ENCODE assay signal across 13 cellular contexts in the genomic region with DNA sequence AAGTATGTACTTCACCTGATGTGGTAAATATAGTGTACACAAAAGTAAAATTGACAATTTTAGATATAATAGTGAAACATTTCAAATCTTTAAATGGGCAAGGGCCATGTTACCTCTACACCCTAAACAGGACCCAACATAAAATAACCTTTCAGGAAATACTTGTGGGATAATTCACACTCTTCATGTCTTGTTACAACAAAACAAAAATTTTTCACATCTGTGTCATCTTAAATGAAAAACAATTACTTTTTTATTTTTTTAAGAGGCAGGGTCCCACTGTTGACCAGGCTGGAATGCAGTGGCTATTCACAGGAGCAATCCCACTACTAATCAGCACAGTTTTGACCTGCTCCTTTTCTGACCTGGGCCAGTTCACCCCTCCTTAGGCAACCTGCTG. TPM values are rescaled to one million over a fixed set of nuclear protein-coding genes. Genes with fewer than 3 reads are reported as not detected.
DNase-seq lines count a peak whose midpoint lies in the region; ATAC-seq and TF ChIP-seq lines count a peak whose summit lies in the region.
"Had no signal": no experiment of that assay in that cellular context is flagged by ENCODE, and none has a peak within 500 bp of the region (broad histone marks: within the 10 kb centered on the region; RNA-seq: fewer than 3 reads in every experiment).

No MANE protein-coding gene starts in this region.

- no peak overlapping the region for H3K4me3 Mint-ChIP-seq in activated naive CD8-positive, alpha-beta T cell treated with anti-CD3 and anti-CD28 coated beads for 36 hours
- H3K4me3 Mint-ChIP-seq in memory B cell, result no peak overlapping the region

- H3K4me2 ChIP-seq in BLaER1 (peak overlapping the region; percentile 55; the same call in 1 of the 2 replicates), GM23248 (ENCODE audit: unreplicated experiment) (peak overlapping the region; percentile 46)

- intact Hi-C loops in Right ventricle myocardium inferior (cut with DNase I), result no loop called here

- in situ Hi-C loops in GM23248 (cut with MboI), result no loop called here

- TF ChIP-seq CTCF in right atrium auricular region (IDR thresholded peaks at IDR 0.05), result no peak

- peaks cover 52% of the 10 kb centered on the region for H3K36me3 Mint-ChIP-seq in activated naive CD8-positive, alpha-beta T cell treated with anti-CD3 and anti-CD28 coated beads for 36 hours
- peaks cover 31% of the 10 kb centered on the region for H3K36me3 Mint-ChIP-seq in memory B cell

- H3K36me3 ChIP-seq in BLaER1 (peaks cover 23% of the 10 kb centered on the region; the same call in 1 of the 2 replicates), GM23248 (ENCODE audit: low read depth) (no peaks in the 10 kb centered on the region; the same call in 1 of the 2 replicates), right atrium auricular region (no peaks in the 10 kb centered on the region)

- H3K27ac Mint-ChIP-seq in activated naive CD8-positive, alpha-beta T cell treated with anti-CD3 and anti-CD28 coated beads for 36 hours, result peak overlapping the region; percentile 29
- peak overlapping the region; percentile 73 for H3K27ac Mint-ChIP-seq in memory B cell

- peaks cover 24% of the 10 kb centered on the region for H3K4me1 ChIP-seq in BLaER1
- peaks cover 40% of the 10 kb centered on the region for H3K4me1 ChIP-seq in GM23248 (ENCODE audit: insufficient read depth)
- H3K4me1 ChIP-seq in right atrium auricular region, result no peaks in the 10 kb centered on the region

- H3K27me3 ChIP-seq in BLaER1 (no peaks in the 10 kb centered on the region), GM23248 (replicated peaks; ENCODE audit: insufficient read depth) (no peaks in the 10 kb centered on the region), right atrium auricular region (no peaks in the 10 kb centered on the region)

- H3K4me3 ChIP-seq in BLaER1, result no peak overlapping the region
- H3K4me3 ChIP-seq in GM23248, result no peak overlapping the region
- H3K4me3 ChIP-seq in right atrium auricular region, result no peak overlapping the region
- H3K4me3 ChIP-seq: mucosa of descending colon had no signal

- ATAC-seq in memory B cell (ENCODE audit: low read depth), result no peak
- ATAC-seq in Right ventricle myocardium inferior, result no peak

- H3K9me3 ChIP-seq in BLaER1, result peaks cover 9% of the 10 kb centered on the region; the same call in 1 of the 2 replicates
- H3K9me3 ChIP-seq in GM23248 (ENCODE audit: low read depth), result no peaks in the 10 kb centered on the region
- H3K9me3 ChIP-seq in right atrium auricular region, result no peaks in the 10 kb centered on the region
- H3K9me3 ChIP-seq: mucosa of descending colon had no signal

- no peaks in the 10 kb centered on the region; the same call in 1 of the 2 replicates for H3K9me2 ChIP-seq in GM23248 (ENCODE audit: insufficient read depth)

- no peaks in the 10 kb centered on the region for H3K27me3 Mint-ChIP-seq in activated naive CD8-positive, alpha-beta T cell treated with anti-CD3 and anti-CD28 coated beads for 36 hours
- H3K27me3 Mint-ChIP-seq in memory B cell, result no peaks in the 10 kb centered on the region

- H3K27ac ChIP-seq in BLaER1 (peak overlapping the region; percentile 66; the same call in 1 of the 2 replicates), GM23248 (no peak overlapping the region), right atrium auricular region (no peak overlapping the region)
- H3K27ac ChIP-seq: C4-2B had no signal

- H3K79me2 ChIP-seq in GM23248 (ENCODE audit: insufficient read depth), result 0 out of 2 replicates have a peak, but pooled peaks cover 8% of the 10 kb centered on the region

- H3K9ac ChIP-seq in BLaER1 (no peak overlapping the region), GM23248 (no peak overlapping the region)

- peaks cover 12% of the 10 kb centered on the region for H3K4me1 Mint-ChIP-seq in activated naive CD8-positive, alpha-beta T cell treated with anti-CD3 and anti-CD28 coated beads for 36 hours
- H3K4me1 Mint-ChIP-seq in memory B cell, result peaks cover 5% of the 10 kb centered on the region

- H3F3A ChIP-seq in GM23248 (ENCODE audit: insufficient read depth), result 0 out of 2 replicates have a peak, but pooled peaks cover 13% of the 10 kb centered on the region

- no peak overlapping the region for H2AFZ ChIP-seq in GM23248

- H3K9me3 Mint-ChIP-seq in activated naive CD8-positive, alpha-beta T cell treated with anti-CD3 and anti-CD28 coated beads for 36 hours, result no peaks in the 10 kb centered on the region
- H3K9me3 Mint-ChIP-seq in memory B cell, result peaks cover 1% of the 10 kb centered on the region

- H4K20me1 ChIP-seq in BLaER1, result no peaks in the 10 kb centered on the region
- no peaks in the 10 kb centered on the region for H4K20me1 ChIP-seq in GM23248 (ENCODE audit: insufficient read depth)

- DNase-seq in GM23248 (peak; percentile 19), memory B cell (ENCODE audit: low spot score in 2 of 2) (no peak), anterior cingulate cortex (lab: John Stamatoyannopoulos, UW) (no peak), Right ventricle myocardium inferior (ENCODE audit: missing footprints) (no peak), right atrium auricular region (ENCODE audit: low spot score) (no peak)
- DNase-seq in activated naive CD8-positive, alpha-beta T cell treated with anti-CD3 and anti-CD28 coated beads for 36 hours, result no peak
- no peak for DNase-seq in stimulated activated CD4-positive, alpha-beta T cell treated with anti-CD3 and anti-CD28 coated beads, Interleukin-2, amount 100 ng/mL, for 48 hours
- DNase-seq: activated CD4-positive, alpha-beta T cell treated with anti-CD3 and anti-CD28 coated beads for 48 hours; mucosa of descending colon; stimulated activated CD4-positive, alpha-beta T cell treated with anti-CD3 and anti-CD28 coated beads, Interleukin-4, amount 100 ng/mL, for 4 hours; stimulated activated naive CD4-positive, alpha-beta T cell treated with Interleukin-2 at 50 U/mL for 16 hours had no signal

RNA-seq across cellular contexts. Expression of gene SRBD1, which starts 42.1 kb away (rescaled TPM):
- total RNA-seq in GM23248 (2014; rRNA removed; shearing (Covaris generic)), result 13.0 and 19.2 TPM in 2 replicates
- 8.1 and 9.9 TPM in 2 replicates for polyA plus RNA-seq in GM23248 (2016; fragmentation: Nextera tagmentation; extraction: Ambion mirVana)
- 10 to 100 TPM; 18.2 to 19.1 TPM for total RNA-seq in activated naive CD8-positive, alpha-beta T cell treated with anti-CD3 and anti-CD28 coated beads for 36 hours
- total RNA-seq in Right ventricle myocardium inferior (7.7 TPM), right atrium auricular region (1 to 10 TPM; 5.3 to 9.6 TPM)
